ENCODE assay signal across 1 cellular context in genomic region chr13:45501175-45501526, GRCh38.
A peak's percentile ranks its signal among the peaks of the same experiment; 100 is the strongest.
TF ChIP-seq lines count a peak whose summit lies in the region.

No MANE protein-coding gene starts in this region.

TF ChIP-seq in liver, 16 proteins besides CTCF, POLR2A, EP300 and RAD21 (continued from another document):
- TF ChIP-seq ZBTB33 (IDR thresholded peaks at IDR 0.05), result no peak
- peak; percentile 35 for TF ChIP-seq FOXA1 (IDR thresholded peaks at IDR 0.05)
- TF ChIP-seq MAX (IDR thresholded peaks at IDR 0.05), result no peak
- TF ChIP-seq TAF1 (conservative IDR thresholded peaks at IDR 0.05), result no peak
- TF ChIP-seq FOXA2 (IDR thresholded peaks at IDR 0.05), result peak; percentile 46
- peak in 1 of 2 donors; percentile 73 for TF ChIP-seq HNF4A (conservative IDR thresholded peaks at IDR 0.05)
- peak; percentile 32 for TF ChIP-seq SP1 (IDR thresholded peaks at IDR 0.05)
- no peak for TF ChIP-seq ATF3 (IDR thresholded peaks at IDR 0.05)
- peak in 1 of 2 donors; percentile 48 for TF ChIP-seq JUND (IDR thresholded peaks at IDR 0.05)
- TF ChIP-seq NR2F2 (IDR thresholded peaks at IDR 0.05), result no peak
- no peak for TF ChIP-seq EGR1 (IDR thresholded peaks at IDR 0.05; ENCODE audit: low read depth in 2 of 2)
- TF ChIP-seq GABPA (IDR thresholded peaks at IDR 0.05 in 1 of 2, conservative IDR thresholded peaks at IDR 0.05 in 1 of 2), result no peak
- peak; percentile 31 for TF ChIP-seq YY1 (IDR thresholded peaks at IDR 0.05)
- TF ChIP-seq REST (IDR thresholded peaks at IDR 0.05), result peak; percentile 18
